17 cellular contexts compared by ENCODE assay signal in the genomic region with DNA sequence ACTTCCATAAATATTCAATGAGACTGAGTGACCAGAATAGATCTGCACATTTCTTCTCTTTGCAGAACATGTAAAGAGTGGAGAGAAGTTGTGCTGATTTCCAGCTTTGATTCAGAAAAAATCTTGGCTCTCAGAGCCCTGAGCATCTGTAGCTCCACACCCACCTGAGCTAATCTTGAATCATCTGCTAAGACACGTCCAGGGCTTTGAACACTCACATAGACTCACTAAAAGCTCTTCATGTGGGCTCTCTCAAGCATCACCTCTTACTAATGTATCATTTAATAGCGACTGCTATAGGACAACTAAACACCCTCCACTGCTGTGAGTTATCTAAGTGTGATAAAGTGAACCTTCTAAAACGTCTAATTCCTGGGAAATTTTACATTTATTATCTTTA.
DNase-seq lines count a peak whose midpoint lies in the region; ATAC-seq and TF ChIP-seq lines count a peak whose summit lies in the region.
"Had no signal": no experiment of that assay in that cellular context is flagged by ENCODE, and none has a peak within 500 bp of the region (broad histone marks: within the 10 kb centered on the region; RNA-seq: fewer than 3 reads in every experiment).

No MANE protein-coding gene starts in this region.

- H3K4me1 Mint-ChIP-seq in naive thymus-derived CD8-positive, alpha-beta T cell = peaks cover 0 to 2% (median 0%) of the 10 kb centered on the region in 4 donors
- H3K4me1 Mint-ChIP-seq: B cell; CD4-positive, CD25-positive, alpha-beta regulatory T cell; GM23338; H9 had no signal

- in situ Hi-C loops in GM23248 (cut with MboI) = no loop called here

- H3K27ac ChIP-seq in GM23248 = no peak overlapping the region
- peak overlapping the region; percentile 62 for H3K27ac ChIP-seq in VCaP
- no peak overlapping the region for H3K27ac ChIP-seq in Karpas-422 (ENCODE audit: low read length)
- H3K27ac ChIP-seq: BLaER1, C4-2B had no signal

- no peaks in the 10 kb centered on the region for H3K4me1 ChIP-seq in GM23248 (ENCODE audit: insufficient read depth)
- no peaks in the 10 kb centered on the region for H3K4me1 ChIP-seq in Karpas-422 (ENCODE audit: low read length)
- H3K4me1 ChIP-seq: BLaER1, Caco-2 had no signal

- H4K20me1 ChIP-seq in GM23248 (ENCODE audit: insufficient read depth) (no peaks in the 10 kb centered on the region), Karpas-422 (ENCODE audit: insufficient read depth, low read depth, low read length) (no peaks in the 10 kb centered on the region)
- H4K20me1 ChIP-seq: BLaER1 had no signal

- no peaks in the 10 kb centered on the region for H3K36me3 ChIP-seq in GM23248 (ENCODE audit: low read depth)
- H3K36me3 ChIP-seq in Karpas-422 (ENCODE audit: insufficient read depth, low read length) = no peaks in the 10 kb centered on the region
- H3K36me3 ChIP-seq: BLaER1 had no signal

- H3K9me3 Mint-ChIP-seq in naive thymus-derived CD8-positive, alpha-beta T cell = peaks cover 0 to 2% (median 0%) of the 10 kb centered on the region in 9 donors
- H3K9me3 Mint-ChIP-seq: CD8-positive, alpha-beta T cell; GM23338 had no signal

- peaks cover 0 to 4% (median 0%) of the 10 kb centered on the region in 5 donors for H3K27me3 Mint-ChIP-seq in naive thymus-derived CD8-positive, alpha-beta T cell
- H3K27me3 Mint-ChIP-seq: B cell; CD4-positive, CD25-positive, alpha-beta regulatory T cell had no signal

- H3K9ac ChIP-seq in GM23248 = no peak overlapping the region
- H3K9ac ChIP-seq in Karpas-422 (ENCODE audit: low read length) = no peak overlapping the region
- H3K9ac ChIP-seq: BLaER1 had no signal

- H3K4me3 ChIP-seq in GM23248 = no peak overlapping the region
- no peak overlapping the region for H3K4me3 ChIP-seq in epithelial cell of esophagus (ENCODE audit: low read length)
- H3K4me3 ChIP-seq in Karpas-422 (ENCODE audit: low read length) = no peak overlapping the region
- H3K4me3 ChIP-seq: BLaER1, GM23338 had no signal

- no peaks in the 10 kb centered on the region for H3F3A ChIP-seq in GM23248 (ENCODE audit: insufficient read depth)

- H3K9me3 ChIP-seq in GM23248 (ENCODE audit: low read depth) (no peaks in the 10 kb centered on the region), Karpas-422 (ENCODE audit: low read length) (peaks cover 32% of the 10 kb centered on the region)
- H3K9me3 ChIP-seq: BLaER1, Caco-2 had no signal

- no peak for ATAC-seq in naive thymus-derived CD8-positive, alpha-beta T cell
- ATAC-seq: CD8-positive, alpha-beta T cell; GM23338; HCT116 had no signal

- H3K4me2 ChIP-seq in GM23248 (ENCODE audit: unreplicated experiment) = no peak overlapping the region
- no peak overlapping the region for H3K4me2 ChIP-seq in Karpas-422 (ENCODE audit: low read depth, low read length, poor library complexity, severe bottlenecking)
- H3K4me2 ChIP-seq: BLaER1, GM23338 had no signal

- H3K79me2 ChIP-seq in GM23248 (ENCODE audit: insufficient read depth) (no peaks in the 10 kb centered on the region), Karpas-422 (ENCODE audit: low read length) (no peaks in the 10 kb centered on the region)

- 22 to 42% methylated on average over 2 to 3 of the region's 3 CpGs for WGBS in GM23248 (ENCODE audit: low coverage in 1 of 2, low lambda C conversion rate in 2 of 2, missing lambda C conversion rate in 2 of 2), 2 experiments

- DNase-seq in GM23248 = peak; percentile 7
- peak; percentile 67 for DNase-seq in epithelial cell of esophagus (ENCODE audit: low read depth)
- DNase-seq in naive thymus-derived CD8-positive, alpha-beta T cell = no peak
- no peak for DNase-seq in Karpas-422
- no peak for DNase-seq in DMS114 treated with DMSO at 0.1 percent for 48 hours (lab: John Stamatoyannopoulos, UW; ENCODE audit: unreplicated experiment)
- DNase-seq: Caco-2; CD4-positive, CD25-positive, alpha-beta regulatory T cell; CD8-positive, alpha-beta T cell; DMS79 treated with DMSO at 0.1 percent for 48 hours; GF-D8; H9 had no signal

- H3K27ac Mint-ChIP-seq in naive thymus-derived CD8-positive, alpha-beta T cell = no peak overlapping the region
- H3K27ac Mint-ChIP-seq: B cell; CD4-positive, CD25-positive, alpha-beta regulatory T cell; CD8-positive, alpha-beta T cell; GM23338; H9 had no signal

- H3K36me3 Mint-ChIP-seq in naive thymus-derived CD8-positive, alpha-beta T cell = no peaks in the 10 kb centered on the region
- H3K36me3 Mint-ChIP-seq: CD4-positive, CD25-positive, alpha-beta regulatory T cell; CD8-positive, alpha-beta T cell had no signal

- H3K4me3 Mint-ChIP-seq in naive thymus-derived CD8-positive, alpha-beta T cell = no peak overlapping the region
- H3K4me3 Mint-ChIP-seq: B cell; CD4-positive, CD25-positive, alpha-beta regulatory T cell; CD8-positive, alpha-beta T cell; GM23338; H9 had no signal

- no peak overlapping the region for H2AFZ ChIP-seq in GM23248
- H2AFZ ChIP-seq in Karpas-422 (ENCODE audit: low read length) = no peak overlapping the region
- H2AFZ ChIP-seq: GM23338 had no signal

- no peaks in the 10 kb centered on the region for H3K27me3 ChIP-seq in GM23248 (replicated peaks; ENCODE audit: insufficient read depth)
- H3K27me3 ChIP-seq in Karpas-422 (ENCODE audit: low read length) = no peaks in the 10 kb centered on the region

- TF ChIP-seq CTCF in VCaP (conservative IDR thresholded peaks at IDR 0.05) (no peak), epithelial cell of esophagus (IDR thresholded peaks at IDR 0.05; ENCODE audit: insufficient read depth, low read depth, low read length, missing control alignments) (no peak)

- POLR2A ChIA-PET in naive thymus-derived CD8-positive, alpha-beta T cell (lab: Charles Lee) = no interaction called here

- H3K9me2 ChIP-seq in GM23248 (ENCODE audit: insufficient read depth) (no peaks in the 10 kb centered on the region), Karpas-422 (replicated peaks; ENCODE audit: insufficient read depth, low read length) (no peaks in the 10 kb centered on the region)

Comparison
In these comparisons a context has a peak if more than half of its experiments do, and no peak if none do; other contexts are left out.
1. DNase-seq: peak in GM23248 (single experiment) and epithelial cell of esophagus (single experiment); none in naive thymus-derived CD8-positive, alpha-beta T cell (0 of 10), Karpas-422 (single experiment) and DMS114 treated with DMSO at 0.1 percent for 48 hours (single experiment).